In the genomic region with DNA sequence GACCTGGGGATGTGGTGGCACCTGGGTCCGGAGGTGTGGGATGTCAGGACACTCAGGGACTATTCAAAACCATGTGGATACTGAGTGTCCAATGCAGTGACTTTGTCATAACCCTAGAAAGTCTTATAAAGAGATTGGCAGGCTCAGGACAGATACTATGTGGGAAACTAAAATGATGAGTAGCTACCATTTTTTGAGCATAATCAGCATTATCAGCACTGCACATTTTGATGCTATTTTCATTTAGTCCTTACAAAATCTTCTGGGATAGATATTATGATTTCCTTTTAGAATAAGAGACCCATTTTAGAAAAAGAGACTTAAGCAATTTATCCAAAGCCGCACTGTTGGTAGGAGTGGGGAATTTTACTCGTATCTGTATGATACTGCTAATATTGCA, we compare ENCODE assay signal across 9 cellular contexts.
"Had no signal": no experiment of that assay in that cellular context is flagged by ENCODE, and none has a peak within 500 bp of the region (broad histone marks: within the 10 kb centered on the region; RNA-seq: fewer than 3 reads in every experiment).

No MANE protein-coding gene starts in this region.

- H3K4me3 ChIP-seq: GM23338 had no signal

- FAIRE-seq: H1, H54 had no signal

- H3K9ac ChIP-seq: KMS-11 had no signal

- H3K27ac ChIP-seq: HL-60, KMS-11 had no signal

- DNase-seq: H9, HCEC 1CT, IMR-90, KBM-7 had no signal

- H3K4me2 ChIP-seq: GM23338, KMS-11 had no signal

- H2AFZ ChIP-seq: GM23338 had no signal

- ATAC-seq: GM23338 had no signal
